Comparison of ENCODE assay signal across 1 cellular context in genomic region chr9:70588381-70588780, GRCh38.
TF ChIP-seq lines count a peak whose summit lies in the region.

No MANE protein-coding gene starts in this region.

TF ChIP-seq in SK-N-SH treated with all-trans-retinoic acid at 6 μM for 48 hours, 23 proteins besides CTCF, POLR2A, EP300 and RAD21 (continued from another document):
- TF ChIP-seq, protein P1, sequence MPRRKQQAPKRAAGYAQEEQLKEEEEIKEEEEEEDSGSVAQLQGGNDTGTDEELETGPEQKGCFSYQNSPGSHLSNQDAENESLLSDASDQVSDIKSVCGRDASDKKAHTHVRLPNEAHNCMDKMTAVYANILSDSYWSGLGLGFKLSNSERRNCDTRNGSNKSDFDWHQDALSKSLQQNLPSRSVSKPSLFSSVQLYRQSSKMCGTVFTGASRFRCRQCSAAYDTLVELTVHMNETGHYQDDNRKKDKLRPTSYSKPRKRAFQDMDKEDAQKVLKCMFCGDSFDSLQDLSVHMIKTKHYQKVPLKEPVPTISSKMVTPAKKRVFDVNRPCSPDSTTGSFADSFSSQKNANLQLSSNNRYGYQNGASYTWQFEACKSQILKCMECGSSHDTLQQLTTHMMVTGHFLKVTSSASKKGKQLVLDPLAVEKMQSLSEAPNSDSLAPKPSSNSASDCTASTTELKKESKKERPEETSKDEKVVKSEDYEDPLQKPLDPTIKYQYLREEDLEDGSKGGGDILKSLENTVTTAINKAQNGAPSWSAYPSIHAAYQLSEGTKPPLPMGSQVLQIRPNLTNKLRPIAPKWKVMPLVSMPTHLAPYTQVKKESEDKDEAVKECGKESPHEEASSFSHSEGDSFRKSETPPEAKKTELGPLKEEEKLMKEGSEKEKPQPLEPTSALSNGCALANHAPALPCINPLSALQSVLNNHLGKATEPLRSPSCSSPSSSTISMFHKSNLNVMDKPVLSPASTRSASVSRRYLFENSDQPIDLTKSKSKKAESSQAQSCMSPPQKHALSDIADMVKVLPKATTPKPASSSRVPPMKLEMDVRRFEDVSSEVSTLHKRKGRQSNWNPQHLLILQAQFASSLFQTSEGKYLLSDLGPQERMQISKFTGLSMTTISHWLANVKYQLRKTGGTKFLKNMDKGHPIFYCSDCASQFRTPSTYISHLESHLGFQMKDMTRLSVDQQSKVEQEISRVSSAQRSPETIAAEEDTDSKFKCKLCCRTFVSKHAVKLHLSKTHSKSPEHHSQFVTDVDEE (CRISPR knock-in tag; IDR thresholded peaks at IDR 0.05) = no peak
- TF ChIP-seq OSR1 (CRISPR knock-in tag; IDR thresholded peaks at IDR 0.05) (no peak), BACH2 (CRISPR knock-in tag; IDR thresholded peaks at IDR 0.05; ENCODE audit: borderline replicate concordance) (no peak), ISL1 (CRISPR knock-in tag; IDR thresholded peaks at IDR 0.05) (no peak), TCF4 (CRISPR knock-in tag; IDR thresholded peaks at IDR 0.05; ENCODE audit: borderline replicate concordance) (no peak), ZC3H10 (CRISPR knock-in tag; IDR thresholded peaks at IDR 0.05) (no peak), TOX (CRISPR knock-in tag; IDR thresholded peaks at IDR 0.05; ENCODE audit: borderline replicate concordance) (no peak)
- TF ChIP-seq, protein P2, sequence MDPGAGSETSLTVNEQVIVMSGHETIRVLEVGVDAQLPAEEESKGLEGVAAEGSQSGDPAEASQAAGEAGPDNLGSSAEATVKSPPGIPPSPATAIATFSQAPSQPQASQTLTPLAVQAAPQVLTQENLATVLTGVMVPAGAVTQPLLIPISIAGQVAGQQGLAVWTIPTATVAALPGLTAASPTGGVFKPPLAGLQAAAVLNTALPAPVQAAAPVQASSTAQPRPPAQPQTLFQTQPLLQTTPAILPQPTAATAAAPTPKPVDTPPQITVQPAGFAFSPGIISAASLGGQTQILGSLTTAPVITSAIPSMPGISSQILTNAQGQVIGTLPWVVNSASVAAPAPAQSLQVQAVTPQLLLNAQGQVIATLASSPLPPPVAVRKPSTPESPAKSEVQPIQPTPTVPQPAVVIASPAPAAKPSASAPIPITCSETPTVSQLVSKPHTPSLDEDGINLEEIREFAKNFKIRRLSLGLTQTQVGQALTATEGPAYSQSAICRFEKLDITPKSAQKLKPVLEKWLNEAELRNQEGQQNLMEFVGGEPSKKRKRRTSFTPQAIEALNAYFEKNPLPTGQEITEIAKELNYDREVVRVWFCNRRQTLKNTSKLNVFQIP (CRISPR knock-in tag; IDR thresholded peaks at IDR 0.05; ENCODE audit: borderline replicate concordance, low read depth) = no peak
